In genomic region chr1:53735681-53736080, GRCh38 we compare ENCODE assay signal across 14 cellular contexts. TPM values are rescaled to one million over a fixed set of nuclear protein-coding genes. Genes with fewer than 3 reads are reported as not detected.
"Had no signal": no experiment of that assay in that cellular context is flagged by ENCODE, and none has a peak within 500 bp of the region (broad histone marks: within the 10 kb centered on the region; RNA-seq: fewer than 3 reads in every experiment).

No MANE protein-coding gene starts in this region.

- H2AFZ ChIP-seq: hepatocyte had no signal

- H3K4me2 ChIP-seq: hepatocyte had no signal

- H3K27ac ChIP-seq: colonic mucosa, gastroesophageal sphincter, hepatocyte had no signal

- H3K9me3 ChIP-seq: colonic mucosa, gastroesophageal sphincter, transverse colon had no signal

- DNase-seq: activated CD4-positive, alpha-beta T cell treated with anti-CD3 and anti-CD28 coated beads, Interleukin-2, amount 50 U/mL, for 4 hours; activated CD4-positive, CD25-positive, alpha-beta regulatory T cell; activated T-cell treated with anti-CD3 and anti-CD28 coated beads, Interleukin-2, amount 50 U/mL, for 1 hour; colonic mucosa; kidney glomerular epithelial cell; naive B cell; right cardiac atrium; stimulated activated CD4-positive, alpha-beta T cell treated with anti-CD3 and anti-CD28 coated beads, Interleukin-2, amount 100 ng/mL, for 24 hours; stimulated activated naive B cell treated with anti-CD40 and anti-IgM and Interleukin-4, amounts not matched to agents 10 μg/mL and 1 μg/mL and 100 μg/mL, for 72 hours; T-helper 2 cell; transverse colon had no signal

- H3K79me2 ChIP-seq: hepatocyte had no signal

- ATAC-seq: activated naive CD4-positive, alpha-beta T cell treated with anti-CD3 and anti-CD28 coated beads, Interleukin-2, amount 50 U/mL, for 72 hours; gastroesophageal sphincter; right cardiac atrium; stimulated activated naive B cell treated with anti-CD40 and anti-IgM and Interleukin-4, amounts not matched to agents 10 μg/mL and 1 μg/mL and 100 μg/mL, for 72 hours had no signal

- H3K4me3 ChIP-seq: colonic mucosa, gastroesophageal sphincter, hepatocyte, transverse colon had no signal

- H3K36me3 ChIP-seq: colonic mucosa, gastroesophageal sphincter, transverse colon had no signal

RNA-seq across cellular contexts. Expression of gene GLIS1, which starts 3.3 kb away (rescaled TPM):
- total RNA-seq: activated naive CD4-positive, alpha-beta T cell treated with anti-CD3 and anti-CD28 coated beads, Interleukin-2, amount 50 U/mL, for 72 hours had no signal
